ENCODE assay signal across 1 cellular context in the genomic region with DNA sequence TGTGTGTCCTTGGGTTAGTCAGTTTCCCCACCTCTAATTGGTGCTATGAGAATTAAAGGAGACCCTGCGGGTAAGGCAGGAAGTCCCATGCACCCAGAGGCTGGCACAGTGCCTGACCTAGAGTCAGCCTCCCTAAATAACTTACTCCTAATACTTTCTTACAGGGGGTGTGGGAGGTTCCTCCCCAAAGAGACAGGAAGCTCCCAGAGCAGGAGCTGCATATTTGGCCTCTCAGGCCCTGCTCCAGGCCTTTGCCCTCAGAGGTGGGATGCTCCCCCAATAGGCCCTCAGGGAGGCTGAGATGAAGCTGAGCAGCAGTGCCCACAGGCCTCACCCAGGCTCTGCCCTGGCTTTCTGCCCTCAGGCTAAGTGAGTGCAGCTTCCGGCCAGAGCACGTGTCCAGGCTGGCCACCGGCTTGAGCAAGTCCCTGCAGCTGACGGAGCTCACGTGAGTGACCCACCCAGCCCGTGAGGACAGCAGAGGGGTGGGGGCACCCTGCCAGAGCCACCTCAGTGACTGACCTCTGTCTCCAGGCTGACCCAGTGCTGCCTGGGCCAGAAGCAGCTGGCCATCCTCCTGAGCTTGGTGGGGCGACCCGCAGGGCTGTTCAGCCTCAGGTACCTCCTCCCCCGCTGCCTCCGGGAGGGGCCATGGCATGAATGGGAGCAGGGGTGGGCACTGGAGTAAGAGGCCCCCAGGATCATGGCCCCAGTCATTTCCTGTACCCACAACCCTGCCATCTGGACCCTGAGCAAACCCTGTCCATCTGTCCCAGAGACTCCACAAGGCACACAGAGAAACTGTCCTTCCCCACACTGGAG.
A peak's percentile ranks its signal among the peaks of the same experiment; 100 is the strongest.
TF ChIP-seq lines count a peak whose summit lies in the region.

No MANE protein-coding gene starts in this region.

TF ChIP-seq in HepG2, 621 proteins besides CTCF, POLR2A, EP300 and RAD21 (continued from another document and continues in another):
- TF ChIP-seq, protein P1, sequence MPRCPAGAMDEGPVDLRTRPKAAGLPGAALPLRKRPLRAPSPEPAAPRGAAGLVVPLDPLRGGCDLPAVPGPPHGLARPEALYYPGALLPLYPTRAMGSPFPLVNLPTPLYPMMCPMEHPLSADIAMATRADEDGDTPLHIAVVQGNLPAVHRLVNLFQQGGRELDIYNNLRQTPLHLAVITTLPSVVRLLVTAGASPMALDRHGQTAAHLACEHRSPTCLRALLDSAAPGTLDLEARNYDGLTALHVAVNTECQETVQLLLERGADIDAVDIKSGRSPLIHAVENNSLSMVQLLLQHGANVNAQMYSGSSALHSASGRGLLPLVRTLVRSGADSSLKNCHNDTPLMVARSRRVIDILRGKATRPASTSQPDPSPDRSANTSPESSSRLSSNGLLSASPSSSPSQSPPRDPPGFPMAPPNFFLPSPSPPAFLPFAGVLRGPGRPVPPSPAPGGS (CRISPR knock-in tag; IDR thresholded peaks at IDR 0.05) = no peak
- no peak for TF ChIP-seq ZBTB20 (CRISPR knock-in tag; IDR thresholded peaks at IDR 0.05; ENCODE audit: borderline replicate concordance, low read depth)
- TF ChIP-seq ATM (IDR thresholded peaks at IDR 0.05; ENCODE audit: borderline replicate concordance) = no peak
- no peak for TF ChIP-seq ZFP90 (CRISPR knock-in tag; IDR thresholded peaks at IDR 0.05; ENCODE audit: borderline replicate concordance)
- TF ChIP-seq ZNF557 (CRISPR knock-in tag; IDR thresholded peaks at IDR 0.05) = no peak
- TF ChIP-seq NFKB2 (CRISPR knock-in tag; IDR thresholded peaks at IDR 0.05; ENCODE audit: borderline replicate concordance) = no peak
- TF ChIP-seq, protein P2, sequence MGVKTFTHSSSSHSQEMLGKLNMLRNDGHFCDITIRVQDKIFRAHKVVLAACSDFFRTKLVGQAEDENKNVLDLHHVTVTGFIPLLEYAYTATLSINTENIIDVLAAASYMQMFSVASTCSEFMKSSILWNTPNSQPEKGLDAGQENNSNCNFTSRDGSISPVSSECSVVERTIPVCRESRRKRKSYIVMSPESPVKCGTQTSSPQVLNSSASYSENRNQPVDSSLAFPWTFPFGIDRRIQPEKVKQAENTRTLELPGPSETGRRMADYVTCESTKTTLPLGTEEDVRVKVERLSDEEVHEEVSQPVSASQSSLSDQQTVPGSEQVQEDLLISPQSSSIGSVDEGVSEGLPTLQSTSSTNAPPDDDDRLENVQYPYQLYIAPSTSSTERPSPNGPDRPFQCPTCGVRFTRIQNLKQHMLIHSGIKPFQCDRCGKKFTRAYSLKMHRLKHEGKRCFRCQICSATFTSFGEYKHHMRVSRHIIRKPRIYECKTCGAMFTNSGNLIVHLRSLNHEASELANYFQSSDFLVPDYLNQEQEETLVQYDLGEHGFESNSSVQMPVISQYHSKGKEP (CRISPR knock-in tag; IDR thresholded peaks at IDR 0.05) = no peak
- TF ChIP-seq SOX6 (IDR thresholded peaks at IDR 0.05) = no peak
- TF ChIP-seq SOX6 (CRISPR knock-in tag; IDR thresholded peaks at IDR 0.05) = peak; percentile 54
- TF ChIP-seq NRL (CRISPR knock-in tag; IDR thresholded peaks at IDR 0.05; ENCODE audit: borderline replicate concordance) = 0 out of 2 replicates have a peak, but pooled peaks have one; percentile 34
- no peak for TF ChIP-seq ZNF562 (CRISPR knock-in tag; IDR thresholded peaks at IDR 0.05; ENCODE audit: borderline replicate concordance)
- TF ChIP-seq, protein P3, sequence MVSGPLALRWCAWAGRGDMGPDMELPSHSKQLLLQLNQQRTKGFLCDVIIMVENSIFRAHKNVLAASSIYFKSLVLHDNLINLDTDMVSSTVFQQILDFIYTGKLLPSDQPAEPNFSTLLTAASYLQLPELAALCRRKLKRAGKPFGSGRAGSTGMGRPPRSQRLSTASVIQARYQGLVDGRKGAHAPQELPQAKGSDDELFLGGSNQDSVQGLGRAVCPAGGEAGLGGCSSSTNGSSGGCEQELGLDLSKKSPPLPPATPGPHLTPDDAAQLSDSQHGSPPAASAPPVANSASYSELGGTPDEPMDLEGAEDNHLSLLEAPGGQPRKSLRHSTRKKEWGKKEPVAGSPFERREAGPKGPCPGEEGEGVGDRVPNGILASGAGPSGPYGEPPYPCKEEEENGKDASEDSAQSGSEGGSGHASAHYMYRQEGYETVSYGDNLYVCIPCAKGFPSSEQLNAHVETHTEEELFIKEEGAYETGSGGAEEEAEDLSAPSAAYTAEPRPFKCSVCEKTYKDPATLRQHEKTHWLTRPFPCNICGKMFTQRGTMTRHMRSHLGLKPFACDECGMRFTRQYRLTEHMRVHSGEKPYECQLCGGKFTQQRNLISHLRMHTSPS (CRISPR knock-in tag; IDR thresholded peaks at IDR 0.05; ENCODE audit: low read depth) = peak; percentile 81
- TF ChIP-seq HNRNPL (IDR thresholded peaks at IDR 0.05; ENCODE audit: low read depth, low read length) = peak; percentile 84
- TF ChIP-seq ZNF75D (CRISPR knock-in tag; IDR thresholded peaks at IDR 0.05; ENCODE audit: borderline replicate concordance) = no peak
- TF ChIP-seq PCBP1 (IDR thresholded peaks at IDR 0.05; ENCODE audit: borderline replicate concordance, low read depth, low read length) = no peak
- TF ChIP-seq NBN (conservative IDR thresholded peaks at IDR 0.05) = no peak
- TF ChIP-seq, protein P4, sequence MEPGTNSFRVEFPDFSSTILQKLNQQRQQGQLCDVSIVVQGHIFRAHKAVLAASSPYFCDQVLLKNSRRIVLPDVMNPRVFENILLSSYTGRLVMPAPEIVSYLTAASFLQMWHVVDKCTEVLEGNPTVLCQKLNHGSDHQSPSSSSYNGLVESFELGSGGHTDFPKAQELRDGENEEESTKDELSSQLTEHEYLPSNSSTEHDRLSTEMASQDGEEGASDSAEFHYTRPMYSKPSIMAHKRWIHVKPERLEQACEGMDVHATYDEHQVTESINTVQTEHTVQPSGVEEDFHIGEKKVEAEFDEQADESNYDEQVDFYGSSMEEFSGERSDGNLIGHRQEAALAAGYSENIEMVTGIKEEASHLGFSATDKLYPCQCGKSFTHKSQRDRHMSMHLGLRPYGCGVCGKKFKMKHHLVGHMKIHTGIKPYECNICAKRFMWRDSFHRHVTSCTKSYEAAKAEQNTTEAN (CRISPR knock-in tag; conservative IDR thresholded peaks at IDR 0.05) = no peak
- TF ChIP-seq ZNF572 (CRISPR knock-in tag; IDR thresholded peaks at IDR 0.05) = no peak
- TF ChIP-seq, protein P5, sequence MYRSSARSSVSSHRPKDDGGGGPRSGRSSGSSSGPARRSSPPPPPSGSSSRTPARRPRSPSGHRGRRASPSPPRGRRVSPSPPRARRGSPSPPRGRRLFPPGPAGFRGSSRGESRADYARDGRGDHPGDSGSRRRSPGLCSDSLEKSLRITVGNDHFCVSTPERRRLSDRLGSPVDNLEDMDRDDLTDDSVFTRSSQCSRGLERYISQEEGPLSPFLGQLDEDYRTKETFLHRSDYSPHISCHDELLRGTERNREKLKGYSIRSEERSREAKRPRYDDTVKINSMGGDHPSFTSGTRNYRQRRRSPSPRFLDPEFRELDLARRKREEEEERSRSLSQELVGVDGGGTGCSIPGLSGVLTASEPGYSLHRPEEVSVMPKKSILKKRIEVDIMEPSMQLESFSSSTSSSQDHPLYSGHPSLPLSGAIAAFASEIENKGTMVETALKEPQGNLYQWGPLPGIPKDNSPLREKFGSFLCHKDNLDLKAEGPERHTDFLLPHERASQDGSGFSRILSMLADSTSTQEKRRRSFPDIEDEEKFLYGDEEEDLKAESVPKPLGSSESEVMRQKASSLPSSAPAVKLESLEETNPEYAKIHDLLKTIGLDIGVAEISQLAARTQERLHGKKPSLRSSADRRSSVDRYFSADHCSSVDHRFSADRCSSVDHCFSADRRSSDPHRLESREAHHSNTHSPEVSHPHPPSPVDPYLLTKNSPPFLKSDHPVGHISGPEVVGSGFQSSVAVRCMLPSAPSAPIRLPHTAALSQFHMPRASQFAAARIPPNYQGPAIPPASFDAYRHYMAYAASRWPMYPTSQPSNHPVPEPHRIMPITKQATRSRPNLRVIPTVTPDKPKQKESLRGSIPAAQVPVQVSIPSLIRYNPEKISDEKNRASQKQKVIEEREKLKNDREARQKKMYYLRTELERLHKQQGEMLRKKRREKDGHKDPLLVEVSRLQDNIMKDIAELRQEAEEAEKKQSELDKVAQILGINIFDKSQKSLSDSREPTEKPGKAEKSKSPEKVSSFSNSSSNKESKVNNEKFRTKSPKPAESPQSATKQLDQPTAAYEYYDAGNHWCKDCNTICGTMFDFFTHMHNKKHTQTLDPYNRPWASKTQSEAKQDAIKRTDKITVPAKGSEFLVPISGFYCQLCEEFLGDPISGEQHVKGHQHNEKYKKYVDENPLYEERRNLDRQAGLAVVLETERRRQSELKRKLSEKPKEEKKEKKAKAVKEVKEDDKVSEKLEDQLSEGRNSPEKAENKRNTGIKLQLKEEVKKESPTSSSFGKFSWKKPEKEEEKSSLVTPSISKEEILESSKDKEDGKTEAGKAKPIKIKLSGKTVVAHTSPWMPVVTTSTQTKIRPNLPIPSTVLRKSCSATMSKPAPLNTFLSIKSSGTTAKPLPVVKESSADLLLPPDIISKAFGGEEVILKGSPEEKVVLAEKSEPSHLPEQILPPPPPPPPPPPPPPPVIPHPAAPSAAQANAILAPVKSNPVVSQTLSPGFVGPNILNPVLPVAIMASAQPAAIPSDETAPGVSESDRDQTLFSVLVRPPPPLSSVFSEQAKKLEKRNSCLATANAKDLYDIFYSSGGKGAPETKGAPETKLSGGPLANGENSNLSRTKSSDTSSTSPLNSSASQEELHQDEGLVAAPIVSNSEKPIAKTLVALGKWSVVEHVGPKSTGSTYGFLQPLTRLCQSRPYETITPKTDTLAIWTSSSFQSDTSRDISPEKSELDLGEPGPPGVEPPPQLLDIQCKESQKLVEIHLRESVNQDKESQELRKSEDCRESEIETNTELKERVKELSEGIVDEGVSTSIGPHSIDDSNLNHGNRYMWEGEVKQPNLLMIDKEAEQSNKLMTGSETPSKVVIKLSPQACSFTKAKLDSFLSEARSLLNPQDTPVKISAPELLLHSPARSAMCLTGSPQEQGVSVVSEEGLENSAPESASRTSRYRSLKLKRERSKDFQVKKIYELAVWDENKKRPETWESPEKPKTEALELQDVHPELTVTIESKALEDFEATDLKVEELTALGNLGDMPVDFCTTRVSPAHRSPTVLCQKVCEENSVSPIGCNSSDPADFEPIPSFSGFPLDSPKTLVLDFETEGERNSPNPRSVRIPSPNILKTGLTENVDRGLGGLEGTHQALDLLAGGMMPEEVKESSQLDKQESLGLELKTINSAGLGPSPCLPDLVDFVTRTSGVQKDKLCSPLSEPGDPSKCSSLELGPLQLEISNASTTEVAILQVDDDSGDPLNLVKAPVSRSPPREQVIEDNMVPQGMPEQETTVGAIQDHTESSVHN (CRISPR knock-in tag; IDR thresholded peaks at IDR 0.05) = 0 out of 2 replicates have a peak, but pooled peaks have one; percentile 10
- TF ChIP-seq MAFF (IDR thresholded peaks at IDR 0.05; ENCODE audit: low read depth, low read length) = no peak
- no peak for TF ChIP-seq ZNF431 (CRISPR knock-in tag; IDR thresholded peaks at IDR 0.05; ENCODE audit: borderline replicate concordance, low read depth)
- TF ChIP-seq, protein P6, sequence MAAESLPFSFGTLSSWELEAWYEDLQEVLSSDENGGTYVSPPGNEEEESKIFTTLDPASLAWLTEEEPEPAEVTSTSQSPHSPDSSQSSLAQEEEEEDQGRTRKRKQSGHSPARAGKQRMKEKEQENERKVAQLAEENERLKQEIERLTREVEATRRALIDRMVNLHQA (CRISPR knock-in tag; IDR thresholded peaks at IDR 0.05) = no peak
- TF ChIP-seq HMG20A (CRISPR knock-in tag; IDR thresholded peaks at IDR 0.05; ENCODE audit: borderline replicate concordance) = no peak
- no peak for TF ChIP-seq SP1 (IDR thresholded peaks at IDR 0.05)
- no peak for TF ChIP-seq SP1 (CRISPR knock-in tag; IDR thresholded peaks at IDR 0.05)
- TF ChIP-seq, protein P7, sequence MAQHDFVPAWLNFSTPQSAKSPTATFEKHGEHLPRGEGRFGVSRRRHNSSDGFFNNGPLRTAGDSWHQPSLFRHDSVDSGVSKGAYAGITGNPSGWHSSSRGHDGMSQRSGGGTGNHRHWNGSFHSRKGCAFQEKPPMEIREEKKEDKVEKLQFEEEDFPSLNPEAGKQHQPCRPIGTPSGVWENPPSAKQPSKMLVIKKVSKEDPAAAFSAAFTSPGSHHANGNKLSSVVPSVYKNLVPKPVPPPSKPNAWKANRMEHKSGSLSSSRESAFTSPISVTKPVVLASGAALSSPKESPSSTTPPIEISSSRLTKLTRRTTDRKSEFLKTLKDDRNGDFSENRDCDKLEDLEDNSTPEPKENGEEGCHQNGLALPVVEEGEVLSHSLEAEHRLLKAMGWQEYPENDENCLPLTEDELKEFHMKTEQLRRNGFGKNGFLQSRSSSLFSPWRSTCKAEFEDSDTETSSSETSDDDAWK (CRISPR knock-in tag; IDR thresholded peaks at IDR 0.05) = no peak
- TF ChIP-seq SMAD1 (CRISPR knock-in tag; IDR thresholded peaks at IDR 0.05; ENCODE audit: borderline replicate concordance, low read depth) = no peak; the same call in 1 of the 2 replicates
- no peak for TF ChIP-seq ZNF83 (CRISPR knock-in tag; IDR thresholded peaks at IDR 0.05; ENCODE audit: borderline replicate concordance)
- 0 out of 2 replicates have a peak, but pooled peaks have one; percentile 22 for TF ChIP-seq ZFYVE20 (CRISPR knock-in tag; IDR thresholded peaks at IDR 0.05; ENCODE audit: borderline replicate concordance, low read depth)
- TF ChIP-seq ZFP82 (CRISPR knock-in tag; IDR thresholded peaks at IDR 0.05; ENCODE audit: borderline replicate concordance) = no peak
- TF ChIP-seq, protein P8, sequence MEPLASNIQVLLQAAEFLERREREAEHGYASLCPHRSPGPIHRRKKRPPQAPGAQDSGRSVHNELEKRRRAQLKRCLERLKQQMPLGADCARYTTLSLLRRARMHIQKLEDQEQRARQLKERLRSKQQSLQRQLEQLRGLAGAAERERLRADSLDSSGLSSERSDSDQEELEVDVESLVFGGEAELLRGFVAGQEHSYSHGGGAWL (CRISPR knock-in tag; IDR thresholded peaks at IDR 0.05) = no peak; the same call in 1 of the 2 replicates
- no peak for TF ChIP-seq KDM1A (CRISPR knock-in tag; IDR thresholded peaks at IDR 0.05)
- TF ChIP-seq, protein P9, sequence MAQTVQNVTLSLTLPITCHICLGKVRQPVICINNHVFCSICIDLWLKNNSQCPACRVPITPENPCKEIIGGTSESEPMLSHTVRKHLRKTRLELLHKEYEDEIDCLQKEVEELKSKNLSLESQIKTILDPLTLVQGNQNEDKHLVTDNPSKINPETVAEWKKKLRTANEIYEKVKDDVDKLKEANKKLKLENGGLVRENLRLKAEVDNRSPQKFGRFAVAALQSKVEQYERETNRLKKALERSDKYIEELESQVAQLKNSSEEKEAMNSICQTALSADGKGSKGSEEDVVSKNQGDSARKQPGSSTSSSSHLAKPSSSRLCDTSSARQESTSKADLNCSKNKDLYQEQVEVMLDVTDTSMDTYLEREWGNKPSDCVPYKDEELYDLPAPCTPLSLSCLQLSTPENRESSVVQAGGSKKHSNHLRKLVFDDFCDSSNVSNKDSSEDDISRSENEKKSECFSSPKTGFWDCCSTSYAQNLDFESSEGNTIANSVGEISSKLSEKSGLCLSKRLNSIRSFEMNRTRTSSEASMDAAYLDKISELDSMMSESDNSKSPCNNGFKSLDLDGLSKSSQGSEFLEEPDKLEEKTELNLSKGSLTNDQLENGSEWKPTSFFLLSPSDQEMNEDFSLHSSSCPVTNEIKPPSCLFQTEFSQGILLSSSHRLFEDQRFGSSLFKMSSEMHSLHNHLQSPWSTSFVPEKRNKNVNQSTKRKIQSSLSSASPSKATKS (CRISPR knock-in tag; IDR thresholded peaks at IDR 0.05) = no peak
- TF ChIP-seq, protein P10, sequence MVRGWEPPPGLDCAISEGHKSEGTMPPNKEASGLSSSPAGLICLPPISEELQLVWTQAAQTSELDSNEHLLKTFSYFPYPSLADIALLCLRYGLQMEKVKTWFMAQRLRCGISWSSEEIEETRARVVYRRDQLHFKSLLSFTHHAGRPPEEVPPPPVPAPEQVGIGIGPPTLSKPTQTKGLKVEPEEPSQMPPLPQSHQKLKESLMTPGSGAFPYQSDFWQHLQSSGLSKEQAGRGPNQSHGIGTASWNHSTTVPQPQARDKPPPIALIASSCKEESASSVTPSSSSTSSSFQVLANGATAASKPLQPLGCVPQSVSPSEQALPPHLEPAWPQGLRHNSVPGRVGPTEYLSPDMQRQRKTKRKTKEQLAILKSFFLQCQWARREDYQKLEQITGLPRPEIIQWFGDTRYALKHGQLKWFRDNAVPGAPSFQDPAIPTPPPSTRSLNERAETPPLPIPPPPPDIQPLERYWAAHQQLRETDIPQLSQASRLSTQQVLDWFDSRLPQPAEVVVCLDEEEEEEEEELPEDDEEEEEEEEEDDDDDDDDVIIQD (CRISPR knock-in tag; IDR thresholded peaks at IDR 0.05; ENCODE audit: low read depth) = no peak
